2 cellular contexts compared by ENCODE assay signal in the genomic region with DNA sequence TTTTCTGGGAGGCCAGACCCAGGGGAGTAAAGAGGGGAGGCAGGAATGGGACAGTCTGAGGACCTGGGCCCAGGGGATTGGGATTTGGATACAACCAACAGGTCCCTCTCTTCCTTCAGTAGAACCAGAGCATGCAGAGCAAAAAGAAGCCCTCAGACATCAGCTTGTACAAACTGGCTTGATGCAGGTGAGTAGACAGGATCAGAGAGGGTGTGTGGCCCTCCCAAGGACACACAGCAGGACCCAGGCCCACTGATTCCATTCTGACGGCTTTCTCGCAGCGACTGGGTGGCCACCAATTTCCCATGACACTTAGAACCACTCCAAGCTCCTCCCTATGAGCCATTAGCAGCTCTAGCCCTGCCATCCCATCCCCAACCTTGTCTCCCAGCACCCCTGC.
A peak's percentile ranks its signal among the peaks of the same experiment; 100 is the strongest.
TF ChIP-seq lines count a peak whose summit lies in the region.

No MANE protein-coding gene starts in this region.

TF ChIP-seq in HepG2, 621 proteins besides CTCF, POLR2A, EP300 and RAD21 (continues in another document):
- TF ChIP-seq, protein P1, sequence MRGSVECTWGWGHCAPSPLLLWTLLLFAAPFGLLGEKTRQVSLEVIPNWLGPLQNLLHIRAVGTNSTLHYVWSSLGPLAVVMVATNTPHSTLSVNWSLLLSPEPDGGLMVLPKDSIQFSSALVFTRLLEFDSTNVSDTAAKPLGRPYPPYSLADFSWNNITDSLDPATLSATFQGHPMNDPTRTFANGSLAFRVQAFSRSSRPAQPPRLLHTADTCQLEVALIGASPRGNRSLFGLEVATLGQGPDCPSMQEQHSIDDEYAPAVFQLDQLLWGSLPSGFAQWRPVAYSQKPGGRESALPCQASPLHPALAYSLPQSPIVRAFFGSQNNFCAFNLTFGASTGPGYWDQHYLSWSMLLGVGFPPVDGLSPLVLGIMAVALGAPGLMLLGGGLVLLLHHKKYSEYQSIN (CRISPR knock-in tag; IDR thresholded peaks at IDR 0.05; ENCODE audit: borderline replicate concordance), result no peak
- TF ChIP-seq ZNF768 (CRISPR knock-in tag; IDR thresholded peaks at IDR 0.05), result peak; percentile 99
- TF ChIP-seq HOXA5 (CRISPR knock-in tag; IDR thresholded peaks at IDR 0.05), result no peak
- TF ChIP-seq CAMTA2 (CRISPR knock-in tag; IDR thresholded peaks at IDR 0.05; ENCODE audit: borderline replicate concordance), result no peak
- TF ChIP-seq PITX1 (CRISPR knock-in tag; IDR thresholded peaks at IDR 0.05), result no peak
- no peak for TF ChIP-seq ZIK1 (CRISPR knock-in tag; IDR thresholded peaks at IDR 0.05; ENCODE audit: borderline replicate concordance, low read depth)
- TF ChIP-seq REL (CRISPR knock-in tag; conservative IDR thresholded peaks at IDR 0.05), result no peak
- TF ChIP-seq MAX (IDR thresholded peaks at IDR 0.05), result no peak
- TF ChIP-seq, protein P2, sequence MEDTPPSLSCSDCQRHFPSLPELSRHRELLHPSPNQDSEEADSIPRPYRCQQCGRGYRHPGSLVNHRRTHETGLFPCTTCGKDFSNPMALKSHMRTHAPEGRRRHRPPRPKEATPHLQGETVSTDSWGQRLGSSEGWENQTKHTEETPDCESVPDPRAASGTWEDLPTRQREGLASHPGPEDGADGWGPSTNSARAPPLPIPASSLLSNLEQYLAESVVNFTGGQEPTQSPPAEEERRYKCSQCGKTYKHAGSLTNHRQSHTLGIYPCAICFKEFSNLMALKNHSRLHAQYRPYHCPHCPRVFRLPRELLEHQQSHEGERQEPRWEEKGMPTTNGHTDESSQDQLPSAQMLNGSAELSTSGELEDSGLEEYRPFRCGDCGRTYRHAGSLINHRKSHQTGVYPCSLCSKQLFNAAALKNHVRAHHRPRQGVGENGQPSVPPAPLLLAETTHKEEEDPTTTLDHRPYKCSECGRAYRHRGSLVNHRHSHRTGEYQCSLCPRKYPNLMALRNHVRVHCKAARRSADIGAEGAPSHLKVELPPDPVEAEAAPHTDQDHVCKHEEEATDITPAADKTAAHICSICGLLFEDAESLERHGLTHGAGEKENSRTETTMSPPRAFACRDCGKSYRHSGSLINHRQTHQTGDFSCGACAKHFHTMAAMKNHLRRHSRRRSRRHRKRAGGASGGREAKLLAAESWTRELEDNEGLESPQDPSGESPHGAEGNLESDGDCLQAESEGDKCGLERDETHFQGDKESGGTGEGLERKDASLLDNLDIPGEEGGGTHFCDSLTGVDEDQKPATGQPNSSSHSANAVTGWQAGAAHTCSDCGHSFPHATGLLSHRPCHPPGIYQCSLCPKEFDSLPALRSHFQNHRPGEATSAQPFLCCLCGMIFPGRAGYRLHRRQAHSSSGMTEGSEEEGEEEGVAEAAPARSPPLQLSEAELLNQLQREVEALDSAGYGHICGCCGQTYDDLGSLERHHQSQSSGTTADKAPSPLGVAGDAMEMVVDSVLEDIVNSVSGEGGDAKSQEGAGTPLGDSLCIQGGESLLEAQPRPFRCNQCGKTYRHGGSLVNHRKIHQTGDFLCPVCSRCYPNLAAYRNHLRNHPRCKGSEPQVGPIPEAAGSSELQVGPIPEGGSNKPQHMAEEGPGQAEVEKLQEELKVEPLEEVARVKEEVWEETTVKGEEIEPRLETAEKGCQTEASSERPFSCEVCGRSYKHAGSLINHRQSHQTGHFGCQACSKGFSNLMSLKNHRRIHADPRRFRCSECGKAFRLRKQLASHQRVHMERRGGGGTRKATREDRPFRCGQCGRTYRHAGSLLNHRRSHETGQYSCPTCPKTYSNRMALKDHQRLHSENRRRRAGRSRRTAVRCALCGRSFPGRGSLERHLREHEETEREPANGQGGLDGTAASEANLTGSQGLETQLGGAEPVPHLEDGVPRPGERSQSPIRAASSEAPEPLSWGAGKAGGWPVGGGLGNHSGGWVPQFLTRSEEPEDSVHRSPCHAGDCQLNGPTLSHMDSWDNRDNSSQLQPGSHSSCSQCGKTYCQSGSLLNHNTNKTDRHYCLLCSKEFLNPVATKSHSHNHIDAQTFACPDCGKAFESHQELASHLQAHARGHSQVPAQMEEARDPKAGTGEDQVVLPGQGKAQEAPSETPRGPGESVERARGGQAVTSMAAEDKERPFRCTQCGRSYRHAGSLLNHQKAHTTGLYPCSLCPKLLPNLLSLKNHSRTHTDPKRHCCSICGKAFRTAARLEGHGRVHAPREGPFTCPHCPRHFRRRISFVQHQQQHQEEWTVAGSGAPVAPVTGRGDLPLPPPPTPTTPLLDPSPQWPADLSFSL (CRISPR knock-in tag; IDR thresholded peaks at IDR 0.05), result no peak
- no peak for TF ChIP-seq ZKSCAN1 (IDR thresholded peaks at IDR 0.05; ENCODE audit: low read length)
- TF ChIP-seq, protein P3, sequence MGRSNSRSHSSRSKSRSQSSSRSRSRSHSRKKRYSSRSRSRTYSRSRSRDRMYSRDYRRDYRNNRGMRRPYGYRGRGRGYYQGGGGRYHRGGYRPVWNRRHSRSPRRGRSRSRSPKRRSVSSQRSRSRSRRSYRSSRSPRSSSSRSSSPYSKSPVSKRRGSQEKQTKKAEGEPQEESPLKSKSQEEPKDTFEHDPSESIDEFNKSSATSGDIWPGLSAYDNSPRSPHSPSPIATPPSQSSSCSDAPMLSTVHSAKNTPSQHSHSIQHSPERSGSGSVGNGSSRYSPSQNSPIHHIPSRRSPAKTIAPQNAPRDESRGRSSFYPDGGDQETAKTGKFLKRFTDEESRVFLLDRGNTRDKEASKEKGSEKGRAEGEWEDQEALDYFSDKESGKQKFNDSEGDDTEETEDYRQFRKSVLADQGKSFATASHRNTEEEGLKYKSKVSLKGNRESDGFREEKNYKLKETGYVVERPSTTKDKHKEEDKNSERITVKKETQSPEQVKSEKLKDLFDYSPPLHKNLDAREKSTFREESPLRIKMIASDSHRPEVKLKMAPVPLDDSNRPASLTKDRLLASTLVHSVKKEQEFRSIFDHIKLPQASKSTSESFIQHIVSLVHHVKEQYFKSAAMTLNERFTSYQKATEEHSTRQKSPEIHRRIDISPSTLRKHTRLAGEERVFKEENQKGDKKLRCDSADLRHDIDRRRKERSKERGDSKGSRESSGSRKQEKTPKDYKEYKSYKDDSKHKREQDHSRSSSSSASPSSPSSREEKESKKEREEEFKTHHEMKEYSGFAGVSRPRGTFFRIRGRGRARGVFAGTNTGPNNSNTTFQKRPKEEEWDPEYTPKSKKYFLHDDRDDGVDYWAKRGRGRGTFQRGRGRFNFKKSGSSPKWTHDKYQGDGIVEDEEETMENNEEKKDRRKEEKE (IDR thresholded peaks at IDR 0.05), result no peak
- TF ChIP-seq CC2D1A (CRISPR knock-in tag; IDR thresholded peaks at IDR 0.05), result no peak
- no peak for TF ChIP-seq CEBPG (CRISPR knock-in tag; IDR thresholded peaks at IDR 0.05)
- no peak for TF ChIP-seq NCOA5 (CRISPR knock-in tag; IDR thresholded peaks at IDR 0.05)
- no peak for TF ChIP-seq JUND (CRISPR knock-in tag; IDR thresholded peaks at IDR 0.05)

TF ChIP-seq in K562, 482 proteins besides CTCF, POLR2A, EP300 and RAD21 (continued from another document):
- TF ChIP-seq ZNF395 (CRISPR knock-in tag; IDR thresholded peaks at IDR 0.05) (no peak), ESRRB (CRISPR knock-in tag; IDR thresholded peaks at IDR 0.05; ENCODE audit: borderline replicate concordance) (no peak), ZFP36 (IDR thresholded peaks at IDR 0.05; ENCODE audit: low read depth, low read length, partially characterized antibody) (peak; percentile 79), RBM25 (IDR thresholded peaks at IDR 0.05; ENCODE audit: low read depth, low read length, severe bottlenecking) (peak; percentile 84), KDM1A (IDR thresholded peaks at IDR 0.05) (peak in 1 of 2 experiments; percentile 10; a peak in 1 of 4 replicates), EHMT2 (IDR thresholded peaks at IDR 0.05) (no peak), BCOR (IDR thresholded peaks at IDR 0.05) (peak; percentile 56; the same call in 1 of the 2 replicates), PBX2 (CRISPR knock-in tag; IDR thresholded peaks at IDR 0.05; ENCODE audit: low read depth) (no peak), PBX2 (tag; conservative IDR thresholded peaks at IDR 0.05; ENCODE audit: low read depth) (no peak), KAT2B (IDR thresholded peaks at IDR 0.05; ENCODE audit: low read depth, low read length) (no peak), PPARD (CRISPR knock-in tag; IDR thresholded peaks at IDR 0.05) (no peak), PCBP1 (IDR thresholded peaks at IDR 0.05; ENCODE audit: low read depth, low read length, poor library complexity, severe bottlenecking) (no peak), TFE3 (CRISPR knock-in tag; IDR thresholded peaks at IDR 0.05) (no peak)
